8 cellular contexts compared by ENCODE assay signal in genomic region chr12:14770495-14771313, GRCh38. TPM values are rescaled to one million over a fixed set of nuclear protein-coding genes. Genes with fewer than 3 reads are reported as not detected.
DNase-seq lines count a peak whose midpoint lies in the region; ATAC-seq and TF ChIP-seq lines count a peak whose summit lies in the region.

No MANE protein-coding gene starts in this region.

- intact Hi-C loops in stomach (cut with DNase I; ENCODE audit: low total_unique reads), result loop anchor here (2.0 kb wide), 1 partner anchor 32 kb away; the partner anchor contains the start of genes C12orf60 and WBP11

- H3K9me3 ChIP-seq in DND-41 (ENCODE audit: insufficient read depth, low read length, severe bottlenecking), result no peaks in the 10 kb centered on the region
- peaks cover 0 to 9% (median 0%) of the 10 kb centered on the region in 4 donors for H3K9me3 ChIP-seq in stomach

- TF ChIP-seq POLR2A in Raji (IDR thresholded peaks at IDR 0.05; ENCODE audit: insufficient read depth, low read depth, low read length) (peak; percentile 99), stomach (IDR thresholded peaks at IDR 0.05) (peak in 2 of 4 donors; percentile 91 to 99)

- H3K4me1 Mint-ChIP-seq in neural crest cell, result peaks cover 60% of the 10 kb centered on the region

- H3K4me3 Mint-ChIP-seq in neural crest cell, result peak overlapping the region; percentile 99

- peaks cover 12% of the 10 kb centered on the region for H3K27me3 Mint-ChIP-seq in neural crest cell (ENCODE audit: low read depth)

- peak overlapping the region; percentile 69 for H3K4me2 ChIP-seq in DND-41 (ENCODE audit: insufficient read depth, low read length)

- H3K27ac Mint-ChIP-seq in neural crest cell (ENCODE audit: unreplicated experiment), result peak overlapping the region; percentile 97

- H2AFZ ChIP-seq in DND-41 (ENCODE audit: low read depth, low read length), result peak overlapping the region; percentile 69

- DNase-seq in DND-41 (peak; percentile 94), GOT3 (lab: John Stamatoyannopoulos, UW) (peak; percentile 59), LNCaP clone FGC (ENCODE audit: low read depth) (peak; percentile 90), activated gamma-delta T cell (lab: John Stamatoyannopoulos, UW) (peak; percentile 51), foreskin keratinocyte (peak; percentile 84 to 94), neural crest cell (ENCODE audit: low read depth, low spot score) (peak; percentile 76), stomach (peak; percentile 96)

- H3K27ac ChIP-seq in DND-41 (ENCODE audit: low read length), result peak overlapping the region; percentile 91
- peak overlapping the region; percentile 67 for H3K27ac ChIP-seq in foreskin keratinocyte
- H3K27ac ChIP-seq in stomach, result peak overlapping the region; percentile 91 to 99 (median 96)

- H3K27me3 ChIP-seq in DND-41 (ENCODE audit: insufficient read depth, low read length, poor library complexity), result no peaks in the 10 kb centered on the region
- H3K27me3 ChIP-seq in foreskin keratinocyte, result no peaks in the 10 kb centered on the region
- no peaks in the 10 kb centered on the region for H3K27me3 ChIP-seq in stomach

- TF ChIP-seq EP300 in stomach (IDR thresholded peaks at IDR 0.05), result no peak

- peaks cover 13% of the 10 kb centered on the region for H3K36me3 Mint-ChIP-seq in neural crest cell (ENCODE audit: low read depth)

- TF ChIP-seq CTCF in DND-41 (IDR thresholded peaks at IDR 0.05; ENCODE audit: borderline replicate concordance, extremely low read depth, low read length, poor library complexity, severe bottlenecking) (no peak), LNCaP clone FGC (IDR thresholded peaks at IDR 0.05; ENCODE audit: control insufficient read depth, extremely low read depth, insufficient read depth) (no peak), foreskin keratinocyte (conservative IDR thresholded peaks at IDR 0.05) (no peak), neural crest cell (conservative IDR thresholded peaks at IDR 0.05) (no peak), stomach (IDR thresholded peaks at IDR 0.05) (no peak)

- no peaks in the 10 kb centered on the region for H4K20me1 ChIP-seq in DND-41 (ENCODE audit: insufficient read depth, low read length)

- H3K4me3 ChIP-seq in DND-41 (ENCODE audit: low read depth in 1 of 2, low read length in 2 of 2) (peak overlapping the region; percentile 54 to 75), LNCaP clone FGC (ENCODE audit: low read depth, low read length) (peak overlapping the region; percentile 94), stomach (peak overlapping the region; percentile 62 to 75 (median 70))

- peak; percentile 67 for ATAC-seq in DND-41 (ENCODE audit: insufficient read depth, low read depth)
- peak; percentile 38 for ATAC-seq in foreskin keratinocyte

- peak overlapping the region; percentile 75 for H3K9ac ChIP-seq in DND-41 (ENCODE audit: low read depth, low read length)

- peaks cover 25% of the 10 kb centered on the region for H3K79me2 ChIP-seq in DND-41 (ENCODE audit: insufficient read depth, low read length)

- WGBS in stomach, 5 donors, result 0 to 1% (median 0%) methylated on average over 47 to 53 of the region's 53 CpGs

- peaks cover 6% of the 10 kb centered on the region; the same call in 1 of the 2 replicates for H3K36me3 ChIP-seq in DND-41 (ENCODE audit: insufficient read depth, low read length)
- peaks cover 0 to 14% (median 2%) of the 10 kb centered on the region in 4 donors for H3K36me3 ChIP-seq in stomach

- H3K9me3 Mint-ChIP-seq in neural crest cell, result peaks cover 5% of the 10 kb centered on the region

- H3K4me1 ChIP-seq in DND-41 (ENCODE audit: insufficient read depth, low read length) (peaks cover 38% of the 10 kb centered on the region), foreskin keratinocyte (peaks cover 13% of the 10 kb centered on the region), stomach (peaks cover 4 to 54% (median 28%) of the 10 kb centered on the region in 4 donors)

RNA-seq across cellular contexts. Expression of gene WBP11, which starts 32.6 kb away (rescaled TPM):
- 37.3 and 42.6 TPM in 2 replicates for total RNA-seq in foreskin keratinocyte
- polyA plus RNA-seq in foreskin keratinocyte, result 22.2 and 28.7 TPM in 2 replicates
- total RNA-seq in neural crest cell, result 101 and 109 TPM in 2 replicates
- 10 to 100 TPM in 4 of 5 donors, 1 to 10 TPM in 1; 1.4 to 65.9 (median 19.2) TPM for total RNA-seq in stomach
- polyA plus RNA-seq in stomach, result 10 to 100 TPM; 12.7 to 16.0 (median 13.0) TPM

RNA-seq across cellular contexts. Expression of gene C12orf60, which starts 32.8 kb away (rescaled TPM):
- total RNA-seq in foreskin keratinocyte, result 1.8 and 1.9 TPM in 2 replicates
- 1.9 and 2.0 TPM in 2 replicates for polyA plus RNA-seq in foreskin keratinocyte
- total RNA-seq in neural crest cell, result 2.5 and 2.9 TPM in 2 replicates
- total RNA-seq in stomach, result 1 to 10 TPM in 3 of 5 donors, not detected in 2; 1.0 to 3.1 (median 1.5) TPM
- 1 to 10 TPM; 1.1 to 2.4 (median 1.4) TPM for polyA plus RNA-seq in stomach

RNA-seq across cellular contexts. Expression of gene SMCO3, which starts 43.3 kb away (rescaled TPM):
- total RNA-seq in foreskin keratinocyte, result not detected in 2 replicates
- not detected in 2 replicates for polyA plus RNA-seq in foreskin keratinocyte
- not detected in 2 replicates for total RNA-seq in neural crest cell
- total RNA-seq in stomach, result 1 to 10 TPM in 1 of 5 donors, not detected in 4; 2.4 TPM
- polyA plus RNA-seq in stomach, result not detected

Comparison
In these comparisons a context has a peak if more than half of its experiments do, and no peak if none do; other contexts are left out.
1. Peak in every context shown above with its lines: DNase-seq, ATAC-seq, H3K4me3 ChIP-seq and H3K27ac ChIP-seq.